In genomic region chrX:45743081-45743533, GRCh38 we compare ENCODE assay signal across 1 cellular context.
TF ChIP-seq lines count a peak whose summit lies in the region.

No MANE protein-coding gene starts in this region.

TF ChIP-seq in HepG2, 621 proteins besides CTCF, POLR2A, EP300 and RAD21 (continued from another document):
- no peak for TF ChIP-seq RERE (CRISPR knock-in tag; IDR thresholded peaks at IDR 0.05; ENCODE audit: low read depth)
